Comparison of ENCODE assay signal across 8 cellular contexts in genomic region chr16:20385844-20386832, GRCh38. TPM values are rescaled to one million over a fixed set of nuclear protein-coding genes. Genes with fewer than 3 reads are reported as not detected.
DNase-seq lines count a peak whose midpoint lies in the region; ATAC-seq and TF ChIP-seq lines count a peak whose summit lies in the region.

No MANE protein-coding gene starts in this region.

- H3K4me1 Mint-ChIP-seq in CD4-positive, CD25-positive, alpha-beta regulatory T cell = peaks cover 0 to 6% (median 1%) of the 10 kb centered on the region in 4 donors
- H3K4me1 Mint-ChIP-seq in activated naive CD4-positive, alpha-beta T cell treated with anti-CD3 and anti-CD28 coated beads for 36 hours (ENCODE audit: low read depth) = no peaks in the 10 kb centered on the region
- no peaks in the 10 kb centered on the region for H3K4me1 Mint-ChIP-seq in osteocyte (ENCODE audit: unreplicated experiment)

- no peaks in the 10 kb centered on the region for H3K4me1 ChIP-seq in CD4-positive, CD25-positive, alpha-beta regulatory T cell (ENCODE audit: control insufficient read depth, insufficient read depth, low read length, poor library complexity, severe bottlenecking)
- H3K4me1 ChIP-seq in Peyer's patch = peaks cover 0 to 5% (median 0%) of the 10 kb centered on the region in 4 donors

- peaks cover 0 to 1% (median 0%) of the 10 kb centered on the region in 7 donors for H3K9me3 Mint-ChIP-seq in CD4-positive, CD25-positive, alpha-beta regulatory T cell
- H3K9me3 Mint-ChIP-seq in activated naive CD4-positive, alpha-beta T cell treated with anti-CD3 and anti-CD28 coated beads for 36 hours = no peaks in the 10 kb centered on the region
- H3K9me3 Mint-ChIP-seq in osteocyte (ENCODE audit: unreplicated experiment) = no peaks in the 10 kb centered on the region

- H3K4me3 Mint-ChIP-seq in CD4-positive, CD25-positive, alpha-beta regulatory T cell = no peak overlapping the region
- H3K4me3 Mint-ChIP-seq in activated naive CD4-positive, alpha-beta T cell treated with anti-CD3 and anti-CD28 coated beads for 36 hours = no peak overlapping the region
- H3K4me3 Mint-ChIP-seq in osteocyte (ENCODE audit: unreplicated experiment) = no peak overlapping the region

- no peaks in the 10 kb centered on the region for H3K36me3 Mint-ChIP-seq in CD4-positive, CD25-positive, alpha-beta regulatory T cell
- no peaks in the 10 kb centered on the region for H3K36me3 Mint-ChIP-seq in activated naive CD4-positive, alpha-beta T cell treated with anti-CD3 and anti-CD28 coated beads for 36 hours (ENCODE audit: low read depth)
- H3K36me3 Mint-ChIP-seq in osteocyte (ENCODE audit: unreplicated experiment) = no peaks in the 10 kb centered on the region

- peaks cover 6% of the 10 kb centered on the region for H3K27me3 Mint-ChIP-seq in CD4-positive, CD25-positive, alpha-beta regulatory T cell
- peaks cover 9% of the 10 kb centered on the region for H3K27me3 Mint-ChIP-seq in activated naive CD4-positive, alpha-beta T cell treated with anti-CD3 and anti-CD28 coated beads for 36 hours (ENCODE audit: low read depth)
- H3K27me3 Mint-ChIP-seq in osteocyte (ENCODE audit: unreplicated experiment) = no peaks in the 10 kb centered on the region

- no peaks in the 10 kb centered on the region for H3K9me3 ChIP-seq in CD4-positive, CD25-positive, alpha-beta regulatory T cell (ENCODE audit: control insufficient read depth in 2 of 2, low read length in 2 of 2)
- H3K9me3 ChIP-seq in Peyer's patch = no peaks in the 10 kb centered on the region

- H3K4me3 ChIP-seq in CD4-positive, CD25-positive, alpha-beta regulatory T cell (ENCODE audit: low read depth, low read length) = no peak overlapping the region
- H3K4me3 ChIP-seq in HL-60 (replicated peaks; ENCODE audit: insufficient read depth, low read length) (no peak overlapping the region), Peyer's patch (no peak overlapping the region)

- no peaks in the 10 kb centered on the region for H3K36me3 ChIP-seq in CD4-positive, CD25-positive, alpha-beta regulatory T cell (ENCODE audit: control insufficient read depth, insufficient read depth, low read length)
- no peaks in the 10 kb centered on the region for H3K36me3 ChIP-seq in Peyer's patch

- no peak for ATAC-seq in CD4-positive, CD25-positive, alpha-beta regulatory T cell (ENCODE audit: low read depth in 2 of 2)
- ATAC-seq in HG03108 (IDR thresholded peaks at IDR 0.05; ENCODE audit: unreplicated experiment) (no peak), HG03565 (IDR thresholded peaks at IDR 0.05; ENCODE audit: unreplicated experiment) (no peak)

- CTCF ChIA-PET in activated naive CD4-positive, alpha-beta T cell treated with anti-CD3 and anti-CD28 coated beads for 36 hours (lab: Charles Lee) = interaction anchor here (0.6 to 4.0 kb wide), 15 partner anchors 8 to 884 kb away, joined by 3 to 52 read pairs (median 6); no protein-coding TSS in a partner anchor

- no peak for TF ChIP-seq POLR2A in Peyer's patch (IDR thresholded peaks at IDR 0.05)

- peak; percentile 69 for TF ChIP-seq CTCF in HL-60 (IDR thresholded peaks at IDR 0.05; ENCODE audit: insufficient read depth, low read length)
- TF ChIP-seq CTCF in Peyer's patch (IDR thresholded peaks at IDR 0.05) = peak; percentile 39 to 84 (median 54)
- TF ChIP-seq CTCF in osteocyte (IDR thresholded peaks at IDR 0.05) = peak; percentile 77

- peaks cover 3% of the 10 kb centered on the region for H3K27me3 ChIP-seq in CD4-positive, CD25-positive, alpha-beta regulatory T cell (ENCODE audit: control insufficient read depth, insufficient read depth, low read length)
- H3K27me3 ChIP-seq in HL-60 (ENCODE audit: insufficient read depth, poor library complexity, severe bottlenecking) = no peaks in the 10 kb centered on the region
- no peaks in the 10 kb centered on the region for H3K27me3 ChIP-seq in Peyer's patch

- intact Hi-C loops in activated naive CD4-positive, alpha-beta T cell treated with anti-CD3 and anti-CD28 coated beads for 36 hours (cut with micrococcal nuclease) = loop anchor here (1.0 to 10.0 kb wide), 3 partner anchors 487 to 831 kb away; partner anchors contain the start of gene VPS35L

- no peak overlapping the region for H3K27ac Mint-ChIP-seq in CD4-positive, CD25-positive, alpha-beta regulatory T cell
- no peak overlapping the region for H3K27ac Mint-ChIP-seq in activated naive CD4-positive, alpha-beta T cell treated with anti-CD3 and anti-CD28 coated beads for 36 hours
- H3K27ac Mint-ChIP-seq in osteocyte (ENCODE audit: unreplicated experiment) = no peak overlapping the region

- no peak overlapping the region for H3K27ac ChIP-seq in CD4-positive, CD25-positive, alpha-beta regulatory T cell (ENCODE audit: insufficient read depth, low read length, poor library complexity, severe bottlenecking)
- no peak overlapping the region for H3K27ac ChIP-seq in HL-60 (replicated peaks)
- H3K27ac ChIP-seq in Peyer's patch = no peak overlapping the region

- DNase-seq in CD4-positive, CD25-positive, alpha-beta regulatory T cell = peak; percentile 10 to 30 (median 25)
- DNase-seq in HL-60 (ENCODE audit: low read depth in 1 of 2, low spot score in 1 of 2) (peak; percentile 13 to 45), Peyer's patch (peak; percentile 25 to 77 (median 68)), glomerular visceral epithelial cell (ENCODE audit: extremely low spot score) (peak; percentile 44), osteocyte (ENCODE audit: extremely low spot score, unreplicated experiment) (no peak)
- peak; percentile 75 for DNase-seq in activated naive CD4-positive, alpha-beta T cell treated with anti-CD3 and anti-CD28 coated beads for 36 hours

RNA-seq across cellular contexts. Expression of gene PDILT, which starts 18.4 kb away (rescaled TPM):
- total RNA-seq in CD4-positive, CD25-positive, alpha-beta regulatory T cell = not detected
- not detected for polyA plus RNA-seq in CD4-positive, CD25-positive, alpha-beta regulatory T cell
- total RNA-seq in Peyer's patch = not detected
- total RNA-seq in activated naive CD4-positive, alpha-beta T cell treated with anti-CD3 and anti-CD28 coated beads for 36 hours = not detected
- total RNA-seq in osteocyte = not detected in 2 replicates

RNA-seq across cellular contexts. Expression of gene ACSM5, which starts 23.2 kb away (rescaled TPM):
- total RNA-seq in CD4-positive, CD25-positive, alpha-beta regulatory T cell = not detected
- polyA plus RNA-seq in CD4-positive, CD25-positive, alpha-beta regulatory T cell = not detected
- total RNA-seq in Peyer's patch = 1 to 10 TPM in 2 of 4 donors, under 1 TPM in 2; 0.67 to 5.0 (median 2.0) TPM
- total RNA-seq in activated naive CD4-positive, alpha-beta T cell treated with anti-CD3 and anti-CD28 coated beads for 36 hours = not detected
- total RNA-seq in osteocyte = 2.3 and 2.7 TPM in 2 replicates

RNA-seq across cellular contexts. Expression of gene UMOD, which starts 33.6 kb away (rescaled TPM):
- total RNA-seq in CD4-positive, CD25-positive, alpha-beta regulatory T cell = not detected
- polyA plus RNA-seq in CD4-positive, CD25-positive, alpha-beta regulatory T cell = not detected
- total RNA-seq in Peyer's patch (not detected), osteocyte (not detected in 2 replicates)
- total RNA-seq in activated naive CD4-positive, alpha-beta T cell treated with anti-CD3 and anti-CD28 coated beads for 36 hours = not detected

RNA-seq across cellular contexts. Expression of gene GP2, which starts 58.8 kb away (rescaled TPM):
- total RNA-seq in CD4-positive, CD25-positive, alpha-beta regulatory T cell = not detected
- polyA plus RNA-seq in CD4-positive, CD25-positive, alpha-beta regulatory T cell = not detected
- 10 to 100 TPM in 3 of 4 donors, 1 to 10 TPM in 1; 9.1 to 23.9 (median 12.0) TPM for total RNA-seq in Peyer's patch
- total RNA-seq in activated naive CD4-positive, alpha-beta T cell treated with anti-CD3 and anti-CD28 coated beads for 36 hours = not detected
- not detected in 2 replicates for total RNA-seq in osteocyte
